In genomic region chr13:44810067-44810840, GRCh38 we compare ENCODE assay signal across 12 cellular contexts.
DNase-seq lines count a peak whose midpoint lies in the region; ATAC-seq and TF ChIP-seq lines count a peak whose summit lies in the region.
"Had no signal": no experiment of that assay in that cellular context is flagged by ENCODE, and none has a peak within 500 bp of the region (broad histone marks: within the 10 kb centered on the region; RNA-seq: fewer than 3 reads in every experiment).

No MANE protein-coding gene starts in this region.

- H3K4me2 ChIP-seq in IMR-90 (ENCODE audit: low read depth, low read length) (no peak overlapping the region), PC-3 (ENCODE audit: low read length) (no peak overlapping the region)

- peaks cover 36% of the 10 kb centered on the region for H3K4me1 Mint-ChIP-seq in Calu3 (ENCODE audit: low read depth, unreplicated experiment)

- POLR2A ChIA-PET in IMR-90 (lab: Charles Lee; ENCODE audit: unreplicated experiment), result no interaction called here
- POLR2A ChIA-PET in PC-3 (lab: Charles Lee; ENCODE audit: unreplicated experiment), result no interaction called here

- no peaks in the 10 kb centered on the region for H3K27me3 Mint-ChIP-seq in Calu3 (ENCODE audit: unreplicated experiment)

- H3K27ac ChIP-seq in IMR-90 (ENCODE audit: insufficient read depth, low read length) (no peak overlapping the region), PC-3 (ENCODE audit: low read length) (no peak overlapping the region)

- H3K27me3 ChIP-seq in IMR-90 (ENCODE audit: control insufficient read depth, insufficient read depth, low read length) (no peaks in the 10 kb centered on the region), PC-3 (ENCODE audit: low read length) (no peaks in the 10 kb centered on the region)

- peaks cover 2% of the 10 kb centered on the region; the same call in 1 of the 2 replicates for H3K9me1 ChIP-seq in IMR-90 (ENCODE audit: insufficient read depth, low read length)

- H3K9me2 ChIP-seq in PC-3 (replicated peaks; ENCODE audit: low read length), result no peaks in the 10 kb centered on the region

- peak overlapping the region; percentile 84; the same call in 1 of the 3 replicates for H2BK15ac ChIP-seq in IMR-90 (ENCODE audit: low read depth, low read length)

- H3K9me3 Mint-ChIP-seq in Calu3 (ENCODE audit: low read depth, unreplicated experiment), result no peaks in the 10 kb centered on the region

- H3K4me3 Mint-ChIP-seq in Calu3 (ENCODE audit: low read depth, unreplicated experiment), result no peak overlapping the region

- no peak overlapping the region for H3K4me3 ChIP-seq in IMR-90 (ENCODE audit: insufficient read depth, low read depth, low read length)
- H3K4me3 ChIP-seq in PC-3 (ENCODE audit: low read length), result no peak overlapping the region

- H3K36me3 Mint-ChIP-seq in Calu3 (ENCODE audit: insufficient read depth, unreplicated experiment), result no peaks in the 10 kb centered on the region

- H4K91ac ChIP-seq in IMR-90 (ENCODE audit: insufficient read depth, low read depth, low read length), result peak overlapping the region; percentile 39

- H4K20me1 ChIP-seq in IMR-90 (ENCODE audit: insufficient read depth, low read length) (no peaks in the 10 kb centered on the region), PC-3 (ENCODE audit: low read length) (no peaks in the 10 kb centered on the region)

- H3K79me1 ChIP-seq in IMR-90 (ENCODE audit: low read depth in 1 of 2, low read length in 2 of 2), result no peaks in the 10 kb centered on the region

- BruUV-seq in Calu3 (replicated peaks; lab: Mats Ljungman, UMichigan), result no TSS peak
- no TSS peak for BruUV-seq in IMR-90 (replicated peaks; lab: Mats Ljungman, UMichigan)
- BruUV-seq in PC-3 (replicated peaks; lab: Mats Ljungman, UMichigan), result no TSS peak

- CTCF ChIA-PET in Calu3 (lab: Charles Lee), result no interaction called here
- CTCF ChIA-PET in IMR-90 (lab: Yijun Ruan, JAX), result no interaction called here
- CTCF ChIA-PET in PC-3 (lab: Charles Lee), result no interaction called here

- H3K9ac ChIP-seq in IMR-90 (ENCODE audit: low read depth, low read length) (no peak overlapping the region), PC-3 (ENCODE audit: low read length) (no peak overlapping the region)

- intact Hi-C loops in Calu3 (cut with micrococcal nuclease; ENCODE audit: unreplicated experiment), result loop anchor here (10.0 kb wide), 2 partner anchors 45 to 95 kb away; no protein-coding TSS in a partner anchor
- intact Hi-C loops in IMR-90 (cut with micrococcal nuclease), result loop anchor here (10.0 kb wide), 1 partner anchor 325 kb away; no protein-coding TSS in a partner anchor
- intact Hi-C loops in PC-3 (cut with micrococcal nuclease), result no loop called here

- H2AFZ ChIP-seq in IMR-90 (replicated peaks; ENCODE audit: low read length, poor library complexity) (no peak overlapping the region), PC-3 (ENCODE audit: low read length) (no peak overlapping the region)

- H3F3A ChIP-seq in PC-3 (ENCODE audit: low read length, unreplicated experiment), result no peaks in the 10 kb centered on the region

- H4K5ac ChIP-seq in IMR-90 (ENCODE audit: low read depth, low read length), result no peak overlapping the region

- no peak for TF ChIP-seq POLR2A in IMR-90 (IDR thresholded peaks at IDR 0.05; ENCODE audit: low read depth, low read length)

- no peak overlapping the region for H3K18ac ChIP-seq in IMR-90 (ENCODE audit: low read depth, low read length)

- H3K4ac ChIP-seq in IMR-90 (ENCODE audit: low read depth, low read length), result no peak overlapping the region

- H2BK20ac ChIP-seq in IMR-90 (ENCODE audit: low read depth, low read length), result peak overlapping the region; percentile 39; the same call in 1 of the 2 replicates

- WGBS in IMR-90 (ENCODE audit: extremely low coverage in 2 of 2, insufficient read length in 1 of 2), 2 experiments, result 73% methylated on average over 3 of the region's 5 CpGs; no CpG with 5 or more reads in 1 of the 2 experiments

- TF ChIP-seq CTCF in Calu3 (IDR thresholded peaks at IDR 0.05; ENCODE audit: unreplicated experiment) (no peak), IMR-90 (conservative IDR thresholded peaks at IDR 0.05; ENCODE audit: low read depth, low read length) (no peak), PC-3 (conservative IDR thresholded peaks at IDR 0.05; ENCODE audit: low read depth, low read length) (no peak)

- in situ Hi-C loops in IMR-90 (cut with MboI; ENCODE audit: low sequenced_read_pairs), result no loop called here

- no peaks in the 10 kb centered on the region for H3K9me3 ChIP-seq in IMR-90 (ENCODE audit: control insufficient read depth, insufficient read depth, low read length)
- H3K9me3 ChIP-seq in PC-3 (ENCODE audit: low read length), result no peaks in the 10 kb centered on the region

- dilution Hi-C loops in IMR-90 (cut with HindIII; ENCODE audit: low sequenced_read_pairs, unreplicated experiment), result no loop called here

- peak overlapping the region; percentile 4; the same call in 1 of the 2 replicates for H2BK120ac ChIP-seq in IMR-90 (ENCODE audit: low read depth, low read length)

- TF ChIP-seq RAD21 in IMR-90 (IDR thresholded peaks at IDR 0.05; ENCODE audit: low read length), result no peak

- peak overlapping the region; percentile 72 for H2AK5ac ChIP-seq in IMR-90 (ENCODE audit: low read depth, low read length)

- DNase-seq in Calu3 (peak; percentile 11), IMR-90 (no peak), PC-3 (peak; percentile 37), medulla oblongata (ENCODE audit: extremely low spot score) (peak; percentile 5), glomerular visceral epithelial cell (ENCODE audit: extremely low spot score) (no peak), epidermal melanocyte (ENCODE audit: insufficient read length, low spot score) (no peak)
- no peak for DNase-seq in activated effector memory CD4-positive, alpha-beta T cell treated with Interleukin-2 at 50 U/mL for 16 hours
- no peak for DNase-seq in activated naive CD4-positive, alpha-beta T cell (lab: John Stamatoyannopoulos, UW)
- DNase-seq: activated CD4-positive, CD25-positive, alpha-beta regulatory T cell; activated naive CD4-positive, alpha-beta T cell treated with anti-CD3 and anti-CD28 coated beads, Interleukin-2, amount 50 U/mL, for 16 hours; islet precursor cell had no signal

- peak overlapping the region; percentile 18 for H2BK5ac ChIP-seq in IMR-90 (ENCODE audit: low read depth, low read length, poor library complexity, severe bottlenecking)

- no peaks in the 10 kb centered on the region for H3K79me2 ChIP-seq in PC-3 (ENCODE audit: low read length)

- H3K36me3 ChIP-seq in IMR-90 (ENCODE audit: control insufficient read depth, insufficient read depth, low read length), result no peaks in the 10 kb centered on the region
- no peaks in the 10 kb centered on the region for H3K36me3 ChIP-seq in PC-3 (ENCODE audit: low read depth, low read length)

- H2AK9ac ChIP-seq in IMR-90 (replicated peaks; ENCODE audit: low read depth, low read length, poor library complexity), result peak overlapping the region; percentile 62

- H3K56ac ChIP-seq in IMR-90 (ENCODE audit: extremely low read depth, insufficient read depth, low read length), result no peak overlapping the region

- 0 out of 4 replicates have a peak overlapping the region, but pooled peaks of 1 of the 2 experiments have one; percentile 56 for H4K8ac ChIP-seq in IMR-90 (ENCODE audit: low read depth in 2 of 2, low read length in 2 of 2)

- H3K27ac Mint-ChIP-seq in Calu3 (ENCODE audit: unreplicated experiment), result no peak overlapping the region

- peaks cover 8% of the 10 kb centered on the region for H3K4me1 ChIP-seq in IMR-90 (ENCODE audit: control insufficient read depth, insufficient read depth, low read length)
- peaks cover 26% of the 10 kb centered on the region for H3K4me1 ChIP-seq in PC-3 (ENCODE audit: insufficient read depth, low read length)

- ATAC-seq in IMR-90 (ENCODE audit: low read depth), result peak; percentile 28; the same call in 1 of the 2 replicates
- ATAC-seq in PC-3, result no peak
- ATAC-seq: Panc1 had no signal

- 0 out of 2 replicates have a peak overlapping the region, but pooled peaks have one; percentile 64 for H3K23ac ChIP-seq in IMR-90 (ENCODE audit: low read depth, low read length)

- no peak overlapping the region for H3K14ac ChIP-seq in IMR-90 (replicated peaks; ENCODE audit: low read depth, low read length)

TF ChIP-seq in IMR-90, 13 proteins besides CTCF, POLR2A, EP300 and RAD21:
- TF ChIP-seq NFE2L2 (IDR thresholded peaks at IDR 0.05; ENCODE audit: low read depth, low read length), result no peak
- TF ChIP-seq RCOR1 (IDR thresholded peaks at IDR 0.05; ENCODE audit: insufficient replicate concordance, low read length), result no peak
- TF ChIP-seq RFX5 (IDR thresholded peaks at IDR 0.05; ENCODE audit: low read depth, low read length), result no peak
- TF ChIP-seq MAZ (IDR thresholded peaks at IDR 0.05; ENCODE audit: borderline replicate concordance, low read depth, low read length), result no peak
- no peak for TF ChIP-seq ELK1 (IDR thresholded peaks at IDR 0.05; ENCODE audit: borderline replicate concordance, low read depth, low read length)
- TF ChIP-seq CHD1 (IDR thresholded peaks at IDR 0.05; ENCODE audit: low read depth, low read length), result no peak
- TF ChIP-seq CEBPB (IDR thresholded peaks at IDR 0.05; ENCODE audit: low read depth, low read length), result no peak
- TF ChIP-seq USF2 (IDR thresholded peaks at IDR 0.05; ENCODE audit: low read depth, low read length), result no peak
- no peak for TF ChIP-seq SMC3 (IDR thresholded peaks at IDR 0.05; ENCODE audit: low read depth, low read length)
- no peak for TF ChIP-seq FOS (IDR thresholded peaks at IDR 0.05; ENCODE audit: low read depth, low read length)
- TF ChIP-seq BHLHE40 (IDR thresholded peaks at IDR 0.05; ENCODE audit: low read depth, low read length), result no peak
- TF ChIP-seq MAFK (IDR thresholded peaks at IDR 0.05; ENCODE audit: low read depth, low read length), result no peak
- TF ChIP-seq MXI1 (IDR thresholded peaks at IDR 0.05; ENCODE audit: borderline replicate concordance, low read depth, low read length), result no peak

Comparison
In these comparisons a context has a peak if more than half of its experiments do, and no peak if none do; other contexts are left out.
1. DNase-seq: peak in Calu3 (single experiment), PC-3 (single experiment) and medulla oblongata (single experiment); none in IMR-90 (single experiment), glomerular visceral epithelial cell (single experiment), activated effector memory CD4-positive, alpha-beta T cell treated with Interleukin-2 at 50 U/mL for 16 hours (single experiment), activated naive CD4-positive, alpha-beta T cell (0 of 4) and epidermal melanocyte (single experiment).